12 cellular contexts compared by ENCODE assay signal in the genomic region with DNA sequence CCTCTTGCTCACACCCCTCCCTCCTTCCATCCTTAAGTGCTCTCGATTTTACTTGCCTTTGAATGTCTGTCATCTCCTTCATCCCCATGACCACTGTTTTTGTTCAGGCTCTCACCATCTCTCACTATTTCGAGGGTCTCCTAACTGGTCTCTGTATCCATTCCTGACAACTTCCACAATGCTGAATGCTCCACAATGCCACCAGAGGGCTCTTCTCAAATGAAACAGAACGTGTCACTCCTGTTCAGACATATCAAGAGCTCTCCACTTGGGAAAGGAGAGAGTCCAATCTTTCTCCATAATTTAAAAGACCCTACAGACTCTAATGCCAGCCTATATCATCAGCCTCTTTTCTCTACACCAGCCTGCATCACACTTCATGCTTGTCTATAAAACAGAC. TPM values are rescaled to one million over a fixed set of nuclear protein-coding genes. Genes with fewer than 3 reads are reported as not detected.
DNase-seq lines count a peak whose midpoint lies in the region; ATAC-seq and TF ChIP-seq lines count a peak whose summit lies in the region.
"Had no signal": no experiment of that assay in that cellular context is flagged by ENCODE, and none has a peak within 500 bp of the region (broad histone marks: within the 10 kb centered on the region; RNA-seq: fewer than 3 reads in every experiment).

No MANE protein-coding gene starts in this region.

- no peak overlapping the region for H3K9ac ChIP-seq in OCI-LY3 (ENCODE audit: low read length)

- H3K4me1 ChIP-seq in OCI-LY3 (ENCODE audit: low read length) (peaks cover 12% of the 10 kb centered on the region), thyroid gland (no peaks in the 10 kb centered on the region)
- H3K4me1 ChIP-seq: tibial artery had no signal

- no peaks in the 10 kb centered on the region for H3K79me2 ChIP-seq in OCI-LY3 (ENCODE audit: low read length)

- H3K4me2 ChIP-seq in OCI-LY3 (ENCODE audit: low read length) = 0 out of 2 replicates have a peak overlapping the region, but pooled peaks have one; percentile 15

- H2AFZ ChIP-seq in OCI-LY3 (ENCODE audit: low read depth, low read length) = peak overlapping the region; percentile 36; the same call in 1 of the 2 replicates

- TF ChIP-seq POLR2A in thyroid gland (IDR thresholded peaks at IDR 0.05) = no peak

- H3K9me3 ChIP-seq in OCI-LY3 (ENCODE audit: insufficient read depth, low read length) (no peaks in the 10 kb centered on the region), thyroid gland (no peaks in the 10 kb centered on the region)
- H3K9me3 ChIP-seq: tibial artery had no signal

- ATAC-seq in GM19397 (IDR thresholded peaks at IDR 0.05; ENCODE audit: unreplicated experiment) = no peak
- ATAC-seq: activated T-cell treated with anti-CD3 and anti-CD28 coated beads, Interleukin-2, amount 50 U/mL, for 4 hours had no signal

- H3K27me3 ChIP-seq in OCI-LY3 (ENCODE audit: low read depth, low read length) = no peaks in the 10 kb centered on the region
- H3K27me3 ChIP-seq in thyroid gland = no peaks in the 10 kb centered on the region
- H3K27me3 ChIP-seq: tibial artery had no signal

- H3K27ac ChIP-seq in OCI-LY3 (ENCODE audit: low read length) (no peak overlapping the region), thyroid gland (no peak overlapping the region)
- H3K27ac ChIP-seq: dorsolateral prefrontal cortex, tibial artery had no signal

- DNase-seq in NCI-H82 (lab: John Stamatoyannopoulos, UW) (peak; percentile 53), NCI-H82 treated with DMSO at 0.1 percent for 48 hours (lab: John Stamatoyannopoulos, UW; ENCODE audit: unreplicated experiment) (no peak), fibroblast of the aortic adventitia (ENCODE audit: low read depth) (peak; percentile 26), thyroid gland (peak; percentile 17 to 25), posterior cingulate gyrus (no peak), T1000 (lab: John Stamatoyannopoulos, UW) (no peak)
- DNase-seq: activated T-cell treated with anti-CD3 and anti-CD28 coated beads, Interleukin-2, amount 50 U/mL, for 4 hours; dorsolateral prefrontal cortex; islet precursor cell; tibial artery had no signal

- intact Hi-C loops in thyroid gland (cut with DNase I) (loop anchor here (5.0 kb wide), 1 partner anchor 159 kb away; no protein-coding TSS in a partner anchor), posterior cingulate gyrus (cut with DNase I) (no loop called here)

- H3K4me3 ChIP-seq in OCI-LY3 (ENCODE audit: low read length) = no peak overlapping the region
- H3K4me3 ChIP-seq in fibroblast of the aortic adventitia (ENCODE audit: low read depth, low read length) = no peak overlapping the region
- H3K4me3 ChIP-seq in thyroid gland (replicated peaks in 1 of 3) = no peak overlapping the region
- H3K4me3 ChIP-seq: dorsolateral prefrontal cortex, tibial artery had no signal

- H4K20me1 ChIP-seq in OCI-LY3 (ENCODE audit: insufficient read depth, low read length) = no peaks in the 10 kb centered on the region

- H3K36me3 ChIP-seq in OCI-LY3 (replicated peaks; ENCODE audit: low read depth, low read length) (no peaks in the 10 kb centered on the region), thyroid gland (no peaks in the 10 kb centered on the region)
- H3K36me3 ChIP-seq: tibial artery had no signal

- TF ChIP-seq CTCF in OCI-LY3 (IDR thresholded peaks at IDR 0.05; ENCODE audit: low read depth, low read length) = peak; percentile 65
- peak; percentile 38 for TF ChIP-seq CTCF in fibroblast of the aortic adventitia (IDR thresholded peaks at IDR 0.05; ENCODE audit: insufficient read depth, low read length)
- peak in 5 of 6 experiments; percentile 27 to 78 (median 48) for TF ChIP-seq CTCF in thyroid gland (IDR thresholded peaks at IDR 0.05)

- 25 to 33% methylated on average over 3 of the region's 3 CpGs for WGBS in thyroid gland, 2 donors

RNA-seq across cellular contexts. Expression of a gene that starts 9.0 kb away (rescaled TPM):
- total RNA-seq in fibroblast of the aortic adventitia (ENCODE audit: low replicate concordance) (not detected in 2 replicates), thyroid gland (not detected)
- total RNA-seq: activated T-cell treated with anti-CD3 and anti-CD28 coated beads, Interleukin-2, amount 50 U/mL, for 4 hours had no signal

Comparison
In these comparisons a context has a peak if more than half of its experiments do, and no peak if none do; other contexts are left out.
1. DNase-seq: peak in NCI-H82 (single experiment), fibroblast of the aortic adventitia (single experiment) and thyroid gland (2 of 2); none in NCI-H82 treated with DMSO at 0.1 percent for 48 hours (single experiment), posterior cingulate gyrus (0 of 10) and T1000 (single experiment).
2. Peak in every context shown above with its lines, with median percentiles within 50 percentile points of each other: CTCF ChIP-seq.